8 cellular contexts compared by ENCODE assay signal in genomic region chr6:80454197-80454596, GRCh38.
DNase-seq lines count a peak whose midpoint lies in the region; ATAC-seq and TF ChIP-seq lines count a peak whose summit lies in the region.

No MANE protein-coding gene starts in this region.

- no peak overlapping the region for H4K8ac ChIP-seq in trophoblast cell (ENCODE audit: low read depth, low read length)
- no peak overlapping the region for H4K8ac ChIP-seq in H9 (replicated peaks; ENCODE audit: insufficient read length, low read depth, low read length)

- intact Hi-C loops in activated CD8-positive, alpha-beta T cell treated with anti-CD3 and anti-CD28 coated beads for 36 hours (cut with micrococcal nuclease) = no loop called here
- intact Hi-C loops in A673 (cut with micrococcal nuclease; ENCODE audit: unreplicated experiment) = no loop called here

- H2AFZ ChIP-seq in trophoblast cell (ENCODE audit: insufficient read depth, low read length, poor library complexity) = no peak overlapping the region
- no peak overlapping the region for H2AFZ ChIP-seq in H9 (ENCODE audit: low read length)

- H4K20me1 ChIP-seq in H9 (ENCODE audit: control insufficient read depth, insufficient read depth, insufficient read length) = no peaks in the 10 kb centered on the region

- H3K36me3 ChIP-seq in trophoblast cell (ENCODE audit: control insufficient read depth in 1 of 2, insufficient read depth in 2 of 2, low read length in 2 of 2) (no peaks in the 10 kb centered on the region), A673 (ENCODE audit: insufficient read depth, low read length, poor library complexity, severe bottlenecking) (no peaks in the 10 kb centered on the region)

- no peak overlapping the region for H3K4me2 ChIP-seq in trophoblast cell (ENCODE audit: low read length)
- H3K4me2 ChIP-seq in H9 (ENCODE audit: insufficient read depth, insufficient read length, low read length) = no peak overlapping the region

- no peak overlapping the region for H4K91ac ChIP-seq in trophoblast cell (ENCODE audit: low read depth, low read length)
- H4K91ac ChIP-seq in H9 (ENCODE audit: insufficient read length, low read depth, low read length) = no peak overlapping the region

- no peak overlapping the region for H3K18ac ChIP-seq in trophoblast cell (ENCODE audit: low read length)
- H3K18ac ChIP-seq in H9 (ENCODE audit: insufficient read length, low read depth, low read length) = no peak overlapping the region

- H2BK15ac ChIP-seq in H9 (ENCODE audit: low read depth, low read length) = no peak overlapping the region

- peak overlapping the region; percentile 29 for H3K27ac Mint-ChIP-seq in activated CD8-positive, alpha-beta T cell treated with anti-CD3 and anti-CD28 coated beads for 36 hours
- no peak overlapping the region for H3K27ac Mint-ChIP-seq in H9

- H3K36me3 Mint-ChIP-seq in activated CD8-positive, alpha-beta T cell treated with anti-CD3 and anti-CD28 coated beads for 36 hours (ENCODE audit: low read depth) = no peaks in the 10 kb centered on the region
- H3K36me3 Mint-ChIP-seq in H9 (ENCODE audit: insufficient read depth in 1 of 3, low read depth in 3 of 3) = peaks cover 0 to 7% (median 0%) of the 10 kb centered on the region in 3 experiments; a peak in 3 of 7 replicates

- DNase-seq in activated CD8-positive, alpha-beta T cell treated with anti-CD3 and anti-CD28 coated beads for 36 hours = peak; percentile 25
- DNase-seq in trophoblast cell = peak; percentile 31 to 49
- DNase-seq in A673 (ENCODE audit: low spot score) = no peak
- no peak for DNase-seq in GDM1 (lab: John Stamatoyannopoulos, UW)
- DNase-seq in H9 = no peak
- no peak for DNase-seq in COLO829 (ENCODE audit: low spot score)

- H3K4me1 ChIP-seq in trophoblast cell (ENCODE audit: control insufficient read depth in 1 of 2, insufficient read depth in 2 of 2, low read length in 2 of 2) (peaks cover 0 to 10% of the 10 kb centered on the region in 2 experiments), A673 (ENCODE audit: insufficient read depth, low read length, poor library complexity, severe bottlenecking) (no peaks in the 10 kb centered on the region), H9 (ENCODE audit: insufficient read depth, low read length) (no peaks in the 10 kb centered on the region)

- no peaks in the 10 kb centered on the region for H3K9me3 ChIP-seq in trophoblast cell (ENCODE audit: insufficient read depth, low read depth, low read length)
- no peaks in the 10 kb centered on the region for H3K9me3 ChIP-seq in A673 (ENCODE audit: low read depth, low read length, poor library complexity, severe bottlenecking)
- no peaks in the 10 kb centered on the region for H3K9me3 ChIP-seq in H9 (ENCODE audit: control insufficient read depth, low read depth, low read length)

- H3K27me3 ChIP-seq in trophoblast cell (ENCODE audit: insufficient read depth, low read length) (no peaks in the 10 kb centered on the region), A673 (replicated peaks; ENCODE audit: insufficient read depth, low read depth, low read length, poor library complexity) (no peaks in the 10 kb centered on the region), H9 (ENCODE audit: insufficient read depth, low read length) (no peaks in the 10 kb centered on the region)

- H3K23ac ChIP-seq in trophoblast cell (ENCODE audit: low read length) (no peak overlapping the region), H9 (ENCODE audit: insufficient read length, low read depth, low read length) (no peak overlapping the region)

- H3K79me2 ChIP-seq in trophoblast cell (ENCODE audit: control insufficient read depth, insufficient read depth, low read length, poor library complexity) (no peaks in the 10 kb centered on the region), H9 (ENCODE audit: insufficient read depth, low read length) (no peaks in the 10 kb centered on the region)

- no peak for TF ChIP-seq CTCF in activated CD8-positive, alpha-beta T cell treated with anti-CD3 and anti-CD28 coated beads for 36 hours (IDR thresholded peaks at IDR 0.05)
- TF ChIP-seq CTCF in A673 (conservative IDR thresholded peaks at IDR 0.05; ENCODE audit: low read depth, low read length) (no peak), H9 (conservative IDR thresholded peaks at IDR 0.05) (no peak)

- no peak overlapping the region for H3T11ph ChIP-seq in H9 (ENCODE audit: low read length)

- no peaks in the 10 kb centered on the region for H3K9me3 Mint-ChIP-seq in activated CD8-positive, alpha-beta T cell treated with anti-CD3 and anti-CD28 coated beads for 36 hours
- H3K9me3 Mint-ChIP-seq in H9 = no peaks in the 10 kb centered on the region

- H3K27ac ChIP-seq in trophoblast cell (ENCODE audit: low read depth, low read length) (no peak overlapping the region), A673 (ENCODE audit: low read depth, low read length, poor library complexity, severe bottlenecking) (no peak overlapping the region), H9 (ENCODE audit: insufficient read length, low read depth, low read length) (no peak overlapping the region)

- H3K4ac ChIP-seq in trophoblast cell (ENCODE audit: low read depth, low read length) = no peak overlapping the region
- H3K4ac ChIP-seq in H9 (ENCODE audit: low read depth, low read length) = no peak overlapping the region

- no CpG with 5 or more reads among the region's 1 CpG for WGBS in trophoblast cell (ENCODE audit: extremely low coverage, insufficient coverage, insufficient read length)
- WGBS in H9 (ENCODE audit: extremely low coverage, insufficient read length, low lambda C conversion rate) = no CpG with 5 or more reads among the region's 1 CpG

- H4K5ac ChIP-seq in H9 (ENCODE audit: insufficient read length, low read depth, low read length) = no peak overlapping the region

- CTCF ChIA-PET in activated CD8-positive, alpha-beta T cell treated with anti-CD3 and anti-CD28 coated beads for 36 hours (lab: Charles Lee) = no interaction called here
- CTCF ChIA-PET in A673 (lab: Charles Lee) = no interaction called here

- no peaks in the 10 kb centered on the region for H3K27me3 Mint-ChIP-seq in activated CD8-positive, alpha-beta T cell treated with anti-CD3 and anti-CD28 coated beads for 36 hours
- no peaks in the 10 kb centered on the region for H3K27me3 Mint-ChIP-seq in H9 (ENCODE audit: low read depth)

- H2BK5ac ChIP-seq in trophoblast cell (ENCODE audit: low read depth, low read length, poor library complexity) = no peak overlapping the region
- no peak overlapping the region for H2BK5ac ChIP-seq in H9 (ENCODE audit: insufficient read length, low read length)

- H2AK5ac ChIP-seq in trophoblast cell (ENCODE audit: low read length) (no peak overlapping the region), H9 (ENCODE audit: insufficient read length, low read length) (no peak overlapping the region)

- ATAC-seq in GM18520 (IDR thresholded peaks at IDR 0.05; ENCODE audit: unreplicated experiment) (peak; percentile 97), HG02973 (IDR thresholded peaks at IDR 0.05; ENCODE audit: unreplicated experiment) (peak; percentile 77)
- ATAC-seq in activated CD8-positive, alpha-beta T cell treated with anti-CD3 and anti-CD28 coated beads for 36 hours = peak; percentile 94

- H3K56ac ChIP-seq in H9 (ENCODE audit: insufficient read length, low read depth, low read length) = no peak overlapping the region

- H3K14ac ChIP-seq in trophoblast cell (ENCODE audit: low read length) = no peak overlapping the region
- no peak overlapping the region for H3K14ac ChIP-seq in H9 (ENCODE audit: insufficient read depth, low read length)

- peaks cover 12% of the 10 kb centered on the region for H3K4me1 Mint-ChIP-seq in activated CD8-positive, alpha-beta T cell treated with anti-CD3 and anti-CD28 coated beads for 36 hours (ENCODE audit: low read depth)
- H3K4me1 Mint-ChIP-seq in H9 = peaks cover 7 to 8% of the 10 kb centered on the region in 2 experiments

- POLR2A ChIA-PET in activated CD8-positive, alpha-beta T cell treated with anti-CD3 and anti-CD28 coated beads for 36 hours (lab: Charles Lee) = no interaction called here
- POLR2A ChIA-PET in A673 (lab: Charles Lee; ENCODE audit: low non-redundant PET) = no interaction called here

- no peak overlapping the region for H2BK20ac ChIP-seq in H9 (ENCODE audit: low read depth, low read length, poor library complexity, severe bottlenecking)

- H3K9ac ChIP-seq in trophoblast cell (ENCODE audit: low read length) (no peak overlapping the region), H9 (ENCODE audit: extremely low read depth, insufficient read length, low read length) (no peak overlapping the region)

- H2BK120ac ChIP-seq in trophoblast cell (ENCODE audit: insufficient read depth, low read length, poor library complexity) (no peak overlapping the region), H9 (ENCODE audit: low read depth, low read length, poor library complexity, severe bottlenecking) (no peak overlapping the region)

- H3K4me3 ChIP-seq in trophoblast cell (ENCODE audit: low read depth, low read length) = no peak overlapping the region
- no peak overlapping the region for H3K4me3 ChIP-seq in A673 (ENCODE audit: low read depth, low read length, poor library complexity, severe bottlenecking)

- H3K4me3 Mint-ChIP-seq in activated CD8-positive, alpha-beta T cell treated with anti-CD3 and anti-CD28 coated beads for 36 hours = no peak overlapping the region
- H3K4me3 Mint-ChIP-seq in H9 = no peak overlapping the region

- H3K79me1 ChIP-seq in trophoblast cell (ENCODE audit: low read length) = no peaks in the 10 kb centered on the region
- H3K79me1 ChIP-seq in H9 (ENCODE audit: insufficient read depth, low read depth, low read length, poor library complexity, severe bottlenecking) = no peaks in the 10 kb centered on the region

- H3K23me2 ChIP-seq in H9 (ENCODE audit: insufficient read length, low read depth, low read length, poor library complexity, severe bottlenecking) = no peaks in the 10 kb centered on the region

- no peak overlapping the region for H4K12ac ChIP-seq in trophoblast cell (ENCODE audit: low read depth, low read length)

- no peak overlapping the region for H2BK12ac ChIP-seq in trophoblast cell (ENCODE audit: low read length)
- H2BK12ac ChIP-seq in H9 (ENCODE audit: insufficient read length, low read depth, low read length) = no peak overlapping the region

- no TSS peak for BruUV-seq in A673 (replicated peaks; lab: Mats Ljungman, UMichigan)

Comparison
In these comparisons a context has a peak if more than half of its experiments do, and no peak if none do; other contexts are left out.
1. DNase-seq: peak in activated CD8-positive, alpha-beta T cell treated with anti-CD3 and anti-CD28 coated beads for 36 hours (single experiment) and trophoblast cell (2 of 2); none in A673 (single experiment), GDM1 (single experiment), H9 (single experiment) and COLO829 (single experiment).
2. Peak in every context shown above with its lines, with median percentiles within 50 percentile points of each other: ATAC-seq.